In the genomic region with DNA sequence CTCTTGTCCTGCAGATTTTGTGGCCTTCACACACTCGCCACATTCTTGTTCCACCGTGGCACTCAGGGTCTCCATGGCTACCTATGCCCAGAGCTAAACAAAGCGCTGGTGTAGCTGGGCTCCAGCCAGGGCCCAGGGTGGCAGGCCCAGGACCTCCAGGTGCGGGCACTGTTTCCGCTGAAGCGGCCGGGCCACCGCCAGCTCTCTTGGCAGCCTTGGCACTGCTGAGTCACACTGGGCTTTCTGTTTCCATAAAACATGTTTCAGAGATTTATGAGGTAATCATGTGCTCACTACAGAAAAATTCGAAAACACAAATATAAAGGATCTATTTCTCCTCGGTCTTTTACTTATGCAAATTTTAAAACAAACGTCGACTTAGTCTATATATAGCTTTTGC, we compare ENCODE assay signal across 10 cellular contexts. TPM values are rescaled to one million over a fixed set of nuclear protein-coding genes. Genes with fewer than 3 reads are reported as not detected.
A peak's percentile ranks its signal among the peaks of the same experiment; 100 is the strongest.
DNase-seq lines count a peak whose midpoint lies in the region; ATAC-seq and TF ChIP-seq lines count a peak whose summit lies in the region.
"Had no signal": no experiment of that assay in that cellular context is flagged by ENCODE, and none has a peak within 500 bp of the region (broad histone marks: within the 10 kb centered on the region; RNA-seq: fewer than 3 reads in every experiment).

No MANE protein-coding gene starts in this region.

- no peaks in the 10 kb centered on the region for H3K9me3 ChIP-seq in tibial nerve
- H3K9me3 ChIP-seq: BLaER1 had no signal

- peak; percentile 54 for DNase-seq in activated CD4-positive, alpha-beta T cell treated with anti-CD3 and anti-CD28 coated beads for 36 hours
- no peak for DNase-seq in activated CD4-positive, alpha-beta T cell treated with anti-CD3 and anti-CD28 coated beads, Interleukin-2, amount 10 ng/mL, durations not matched to agents 7 days and 5 days
- DNase-seq in RWPE1 (ENCODE audit: low spot score) (peak; percentile 68), head of caudate nucleus (peak in 41 of 42 donors; percentile 28 to 89 (median 54)), tibial nerve (ENCODE audit: low spot score in 2 of 2) (no peak), MV-4-11 (lab: John Stamatoyannopoulos, UW) (no peak), SIG-M5 (lab: John Stamatoyannopoulos, UW) (no peak), omental fat pad (ENCODE audit: low spot score) (no peak)

- no peaks in the 10 kb centered on the region for H3K9me3 Mint-ChIP-seq in activated CD4-positive, alpha-beta T cell treated with anti-CD3 and anti-CD28 coated beads for 36 hours (ENCODE audit: low read depth)
- H3K9me3 Mint-ChIP-seq in activated CD4-positive, alpha-beta T cell treated with anti-CD3 and anti-CD28 coated beads, Interleukin-2, amount 10 ng/mL, durations not matched to agents 7 days and 5 days, result no peaks in the 10 kb centered on the region

- H3K4me1 Mint-ChIP-seq in activated CD4-positive, alpha-beta T cell treated with anti-CD3 and anti-CD28 coated beads for 36 hours, result peaks cover 5% of the 10 kb centered on the region
- H3K4me1 Mint-ChIP-seq in activated CD4-positive, alpha-beta T cell treated with anti-CD3 and anti-CD28 coated beads, Interleukin-2, amount 10 ng/mL, durations not matched to agents 7 days and 5 days, result no peaks in the 10 kb centered on the region

- TF ChIP-seq EP300 in tibial nerve (IDR thresholded peaks at IDR 0.05), result peak in 1 of 2 donors; percentile 48

- no peaks in the 10 kb centered on the region for H3K27me3 ChIP-seq in tibial nerve

- H3K27ac Mint-ChIP-seq in activated CD4-positive, alpha-beta T cell treated with anti-CD3 and anti-CD28 coated beads for 36 hours, result no peak overlapping the region
- no peak overlapping the region for H3K27ac Mint-ChIP-seq in activated CD4-positive, alpha-beta T cell treated with anti-CD3 and anti-CD28 coated beads, Interleukin-2, amount 10 ng/mL, durations not matched to agents 7 days and 5 days

- TF ChIP-seq CTCF in RWPE1 (conservative IDR thresholded peaks at IDR 0.05; ENCODE audit: low read depth), result 0 out of 2 replicates have a peak, but pooled peaks have one; percentile 43
- TF ChIP-seq CTCF in tibial nerve (IDR thresholded peaks at IDR 0.05), result no peak
- no peak for TF ChIP-seq CTCF in omental fat pad (IDR thresholded peaks at IDR 0.05)

- H3K27ac ChIP-seq in RWPE1, result peak overlapping the region; percentile 73
- H3K27ac ChIP-seq in tibial nerve, result peak overlapping the region in 3 of 4 donors; percentile 44 to 75 (median 61)
- H3K27ac ChIP-seq: BLaER1, HL-60 had no signal

- peaks cover 0 to 31% (median 8%) of the 10 kb centered on the region in 4 donors for H3K4me1 ChIP-seq in tibial nerve

- H3K4me3 Mint-ChIP-seq in activated CD4-positive, alpha-beta T cell treated with anti-CD3 and anti-CD28 coated beads for 36 hours, result no peak overlapping the region
- H3K4me3 Mint-ChIP-seq in activated CD4-positive, alpha-beta T cell treated with anti-CD3 and anti-CD28 coated beads, Interleukin-2, amount 10 ng/mL, durations not matched to agents 7 days and 5 days, result no peak overlapping the region

- CTCF ChIA-PET in activated CD4-positive, alpha-beta T cell treated with anti-CD3 and anti-CD28 coated beads for 36 hours (lab: Charles Lee), result interaction anchor here (0.8 to 6.9 kb wide), 4 partner anchors 17 to 82 kb away, joined by 3 to 47 read pairs (median 4); no protein-coding TSS in a partner anchor
- CTCF ChIA-PET in activated CD4-positive, alpha-beta T cell treated with anti-CD3 and anti-CD28 coated beads, Interleukin-2, amount 10 ng/mL, durations not matched to agents 7 days and 5 days (lab: Charles Lee), result no interaction called here
- CTCF ChIA-PET in RWPE1 (lab: Yijun Ruan, JAX), result no interaction called here

- TF ChIP-seq POLR2A in tibial nerve (IDR thresholded peaks at IDR 0.05), result no peak

- 49% methylated on average over 12 of the region's 12 CpGs for WGBS in tibial nerve, 2 donors

- intact Hi-C loops in activated CD4-positive, alpha-beta T cell treated with anti-CD3 and anti-CD28 coated beads for 36 hours (cut with DNase I, micrococcal nuclease), result no loop called here
- intact Hi-C loops in head of caudate nucleus (cut with DNase I), result no loop called here

- POLR2A ChIA-PET in activated CD4-positive, alpha-beta T cell treated with anti-CD3 and anti-CD28 coated beads for 36 hours (lab: Charles Lee), result no interaction called here
- POLR2A ChIA-PET in activated CD4-positive, alpha-beta T cell treated with anti-CD3 and anti-CD28 coated beads, Interleukin-2, amount 10 ng/mL, durations not matched to agents 7 days and 5 days (lab: Charles Lee), result no interaction called here
- POLR2A ChIA-PET in RWPE1 (lab: Yijun Ruan, JAX; ENCODE audit: low non-redundant PET), result no interaction called here

- H3K36me3 ChIP-seq in tibial nerve, result no peaks in the 10 kb centered on the region
- H3K36me3 ChIP-seq: BLaER1 had no signal

- H3K4me3 ChIP-seq in tibial nerve, result no peak overlapping the region
- H3K4me3 ChIP-seq: BLaER1 had no signal

- peak; percentile 51 for ATAC-seq in activated CD4-positive, alpha-beta T cell treated with anti-CD3 and anti-CD28 coated beads for 36 hours
- ATAC-seq in omental fat pad (ENCODE audit: low FRiP score), result no peak

- no peaks in the 10 kb centered on the region for H3K36me3 Mint-ChIP-seq in activated CD4-positive, alpha-beta T cell treated with anti-CD3 and anti-CD28 coated beads for 36 hours (ENCODE audit: low read depth)
- no peaks in the 10 kb centered on the region for H3K36me3 Mint-ChIP-seq in activated CD4-positive, alpha-beta T cell treated with anti-CD3 and anti-CD28 coated beads, Interleukin-2, amount 10 ng/mL, durations not matched to agents 7 days and 5 days (ENCODE audit: low read depth)

- H3K27me3 Mint-ChIP-seq in activated CD4-positive, alpha-beta T cell treated with anti-CD3 and anti-CD28 coated beads for 36 hours, result peaks cover 20% of the 10 kb centered on the region
- H3K27me3 Mint-ChIP-seq in activated CD4-positive, alpha-beta T cell treated with anti-CD3 and anti-CD28 coated beads, Interleukin-2, amount 10 ng/mL, durations not matched to agents 7 days and 5 days, result peaks cover 56% of the 10 kb centered on the region

RNA-seq across cellular contexts. Expression of gene AOC1, which starts 51.3 kb away (rescaled TPM):
- not detected for total RNA-seq in activated CD4-positive, alpha-beta T cell treated with anti-CD3 and anti-CD28 coated beads for 36 hours
- not detected for total RNA-seq in activated CD4-positive, alpha-beta T cell treated with anti-CD3 and anti-CD28 coated beads, Interleukin-2, amount 10 ng/mL, durations not matched to agents 7 days and 5 days
- total RNA-seq in tibial nerve (not detected), omental fat pad (not detected)

Comparison
In these comparisons a context has a peak if more than half of its experiments do, and no peak if none do; other contexts are left out.
1. DNase-seq: peak in activated CD4-positive, alpha-beta T cell treated with anti-CD3 and anti-CD28 coated beads for 36 hours (single experiment), RWPE1 (single experiment) and head of caudate nucleus (41 of 42); none in activated CD4-positive, alpha-beta T cell treated with anti-CD3 and anti-CD28 coated beads, Interleukin-2, amount 10 ng/mL, durations not matched to agents 7 days and 5 days (single experiment), tibial nerve (0 of 2), MV-4-11 (single experiment), SIG-M5 (single experiment) and omental fat pad (single experiment).